1 cellular context compared by ENCODE assay signal in genomic region chr19:58561373-58562125, GRCh38.
TF ChIP-seq lines count a peak whose summit lies in the region.

No MANE protein-coding gene starts in this region.

TF ChIP-seq in GM23338, 12 proteins besides CTCF, POLR2A, EP300 and RAD21 (continued from another document):
- TF ChIP-seq ZNF462 (CRISPR knock-in tag; IDR thresholded peaks at IDR 0.05) (no peak), CREB1 (CRISPR knock-in tag; IDR thresholded peaks at IDR 0.05; ENCODE audit: low read depth) (no peak), STAT1 (IDR thresholded peaks at IDR 0.05; ENCODE audit: unreplicated experiment) (no peak), JUNB (IDR thresholded peaks at IDR 0.05; ENCODE audit: unreplicated experiment) (no peak), REST (IDR thresholded peaks at IDR 0.05; ENCODE audit: unreplicated experiment) (no peak)
